Comparison of ENCODE assay signal across 24 cellular contexts in genomic region chr11:70682056-70682455, GRCh38.
"Had no signal": no experiment of that assay in that cellular context is flagged by ENCODE, and none has a peak within 500 bp of the region (broad histone marks: within the 10 kb centered on the region; RNA-seq: fewer than 3 reads in every experiment).

No MANE protein-coding gene starts in this region.

- H3K27ac ChIP-seq: left ventricle myocardium inferior, ovary, right atrium auricular region, right lobe of liver, suprapubic skin, thoracic aorta, tibial artery, upper lobe of right lung had no signal

- H3K4me3 Mint-ChIP-seq: immature natural killer cell; naive thymus-derived CD8-positive, alpha-beta T cell; nephron; neural crest cell; stimulated activated naive CD8-positive, alpha-beta T cell treated with anti-CD3 and anti-CD28 coated beads, Interleukin-15, Interleukin-2, amounts not matched to agents 100 ng/mL and 50 ng/mL, for 24 hours had no signal

- H3K9me3 ChIP-seq: left ventricle myocardium inferior, ovary, right atrium auricular region, right lobe of liver, suprapubic skin, thoracic aorta, tibial artery, upper lobe of right lung had no signal

- H3K36me3 Mint-ChIP-seq: immature natural killer cell; naive thymus-derived CD8-positive, alpha-beta T cell had no signal

- H3K4me1 Mint-ChIP-seq: immature natural killer cell, nephron, neural crest cell had no signal

- H3K9me3 Mint-ChIP-seq: immature natural killer cell; nephron; neural crest cell; stimulated activated naive CD8-positive, alpha-beta T cell treated with anti-CD3 and anti-CD28 coated beads, Interleukin-15, Interleukin-2, amounts not matched to agents 100 ng/mL and 50 ng/mL, for 24 hours had no signal

- H3K4me3 ChIP-seq: left ventricle myocardium inferior, ovary, right atrium auricular region, right lobe of liver, smooth muscle cell, suprapubic skin, thoracic aorta, tibial artery, upper lobe of right lung had no signal

- H3K36me3 ChIP-seq: left ventricle myocardium inferior, ovary, right atrium auricular region, right lobe of liver, suprapubic skin, thoracic aorta, tibial artery, upper lobe of right lung had no signal

- DNase-seq: head of caudate nucleus; hypothalamus; immature natural killer cell; left ventricle myocardium inferior; mesenchymal stem cell; naive thymus-derived CD8-positive, alpha-beta T cell; ovary; right lobe of liver; stimulated activated CD4-positive, alpha-beta T cell treated with anti-CD3 and anti-CD28 coated beads, Interleukin-12 subunit alpha, Interleukin-12 subunit beta, amount 100 ng/mL, for 4 hours; stimulated activated CD4-positive, alpha-beta T cell treated with anti-CD3 and anti-CD28 coated beads, Interleukin-15, amount 100 ng/mL, for 24 hours; stimulated activated CD4-positive, alpha-beta T cell treated with anti-CD3 and anti-CD28 coated beads, Interleukin-2, amount 100 ng/mL, for 24 hours; stimulated activated CD4-positive, alpha-beta T cell treated with anti-CD3 and anti-CD28 coated beads, Interleukin-4, amount 100 ng/mL, for 1 hour; stimulated activated naive CD4-positive, alpha-beta T cell; tibial artery; trophoblast cell; upper lobe of right lung had no signal

- H3K27me3 ChIP-seq: ovary, right atrium auricular region, right lobe of liver, upper lobe of right lung had no signal

- H3K27ac Mint-ChIP-seq: immature natural killer cell; naive thymus-derived CD8-positive, alpha-beta T cell; nephron; progenitor cell of endocrine pancreas; stimulated activated naive CD8-positive, alpha-beta T cell treated with anti-CD3 and anti-CD28 coated beads, Interleukin-15, Interleukin-2, amounts not matched to agents 100 ng/mL and 50 ng/mL, for 24 hours had no signal

- H3K27me3 Mint-ChIP-seq: progenitor cell of endocrine pancreas; stimulated activated naive CD8-positive, alpha-beta T cell treated with anti-CD3 and anti-CD28 coated beads, Interleukin-15, Interleukin-2, amounts not matched to agents 100 ng/mL and 50 ng/mL, for 24 hours had no signal

- ATAC-seq: naive thymus-derived CD8-positive, alpha-beta T cell; right lobe of liver; upper lobe of right lung had no signal

- H3K4me1 ChIP-seq: left ventricle myocardium inferior, right atrium auricular region, right lobe of liver, suprapubic skin, tibial artery, upper lobe of right lung had no signal
